Comparison of ENCODE assay signal across 8 cellular contexts in the genomic region with DNA sequence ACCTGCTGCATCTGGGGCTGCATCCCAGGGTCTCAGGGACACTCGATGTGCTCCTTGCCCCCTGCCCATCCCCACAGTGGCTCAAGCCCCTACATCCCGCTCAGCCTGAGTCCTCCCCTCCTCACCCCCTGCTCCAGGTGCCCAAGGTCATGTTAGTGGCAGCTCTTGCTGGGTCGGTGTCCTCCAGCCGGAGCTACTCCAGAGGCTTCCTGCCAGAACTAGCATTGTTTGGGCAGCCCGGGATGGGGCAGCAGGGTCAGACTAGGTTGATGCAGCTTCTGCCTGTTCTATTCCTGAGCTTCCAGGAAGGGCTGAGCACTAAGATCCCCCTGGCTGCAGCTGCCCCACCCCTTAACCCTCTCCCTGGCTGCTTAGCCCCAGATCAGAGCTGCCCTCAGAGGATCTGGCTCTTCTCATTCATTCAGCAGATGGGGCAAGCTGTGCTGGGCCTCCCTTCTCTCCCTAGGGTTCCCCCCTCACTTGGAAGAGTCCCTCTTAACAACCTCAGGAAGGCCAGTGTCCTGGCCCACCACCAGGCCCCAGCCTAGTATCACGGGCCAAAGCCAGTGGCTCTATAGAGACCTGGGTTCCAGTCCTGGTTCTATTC. TPM values are rescaled to one million over a fixed set of nuclear protein-coding genes. Genes with fewer than 3 reads are reported as not detected.
DNase-seq lines count a peak whose midpoint lies in the region; ATAC-seq, FAIRE-seq and TF ChIP-seq lines count a peak whose summit lies in the region.

No MANE protein-coding gene starts in this region.

- TF ChIP-seq CTCF in HepG2 (CRISPR knock-in tag; IDR thresholded peaks at IDR 0.05) = no peak
- TF ChIP-seq CTCF in transverse colon (IDR thresholded peaks at IDR 0.05) = no peak

- H3K36me3 Mint-ChIP-seq in activated naive CD4-positive, alpha-beta T cell treated with anti-CD3 and anti-CD28 coated beads, Interleukin-2, amount 10 ng/mL, durations not matched to agents 7 days and 5 days = peaks cover 44% of the 10 kb centered on the region
- H3K36me3 Mint-ChIP-seq in activated T-helper 1 cell treated with anti-CD3 and anti-CD28 coated beads, Interleukin-12 subunit alpha, Interleukin-12 subunit beta, Interleukin-2, Interleukin-4 antibody, amounts not matched to agents 30 ng/mL and 10 ng/mL and 1 ng/mL, durations not matched to agents 14 hours and 24 hours and 36 hours (ENCODE audit: low read depth) = peaks cover 9% of the 10 kb centered on the region

- H3K27me3 ChIP-seq in HepG2 (ENCODE audit: control insufficient read depth in 1 of 2, insufficient read depth in 2 of 2, low read length in 2 of 2) (peaks cover 0 to 23% of the 10 kb centered on the region in 2 experiments; a peak in 4 of 5 replicates), transverse colon (no peaks in the 10 kb centered on the region)

- H3K79me2 ChIP-seq in HepG2 (ENCODE audit: insufficient read depth, low read length) = no peaks in the 10 kb centered on the region

- H3K9me3 Mint-ChIP-seq in activated naive CD4-positive, alpha-beta T cell treated with anti-CD3 and anti-CD28 coated beads, Interleukin-2, amount 10 ng/mL, durations not matched to agents 7 days and 5 days = peaks cover 11% of the 10 kb centered on the region
- peaks cover 19% of the 10 kb centered on the region for H3K9me3 Mint-ChIP-seq in activated T-helper 1 cell treated with anti-CD3 and anti-CD28 coated beads, Interleukin-12 subunit alpha, Interleukin-12 subunit beta, Interleukin-2, Interleukin-4 antibody, amounts not matched to agents 30 ng/mL and 10 ng/mL and 1 ng/mL, durations not matched to agents 14 hours and 24 hours and 36 hours

- peak overlapping the region; percentile 42 for H3K4me2 ChIP-seq in HepG2 (ENCODE audit: low read depth, low read length)

- H3K27ac Mint-ChIP-seq in activated naive CD4-positive, alpha-beta T cell treated with anti-CD3 and anti-CD28 coated beads, Interleukin-2, amount 10 ng/mL, durations not matched to agents 7 days and 5 days = peak overlapping the region; percentile 75
- H3K27ac Mint-ChIP-seq in activated T-helper 1 cell treated with anti-CD3 and anti-CD28 coated beads, Interleukin-12 subunit alpha, Interleukin-12 subunit beta, Interleukin-2, Interleukin-4 antibody, amounts not matched to agents 30 ng/mL and 10 ng/mL and 1 ng/mL, durations not matched to agents 14 hours and 24 hours and 36 hours = peak overlapping the region; percentile 78

- FAIRE-seq in HepG2 (lab: Jason Lieb, UNC) = no peak

- H3K4me3 Mint-ChIP-seq in activated naive CD4-positive, alpha-beta T cell treated with anti-CD3 and anti-CD28 coated beads, Interleukin-2, amount 10 ng/mL, durations not matched to agents 7 days and 5 days = peak overlapping the region; percentile 93
- H3K4me3 Mint-ChIP-seq in activated T-helper 1 cell treated with anti-CD3 and anti-CD28 coated beads, Interleukin-12 subunit alpha, Interleukin-12 subunit beta, Interleukin-2, Interleukin-4 antibody, amounts not matched to agents 30 ng/mL and 10 ng/mL and 1 ng/mL, durations not matched to agents 14 hours and 24 hours and 36 hours = peak overlapping the region; percentile 85

- TF ChIP-seq EP300 in HepG2 (IDR thresholded peaks at IDR 0.05; ENCODE audit: low read depth in 2 of 2, low read length in 2 of 2) (no peak), HepG2 (CRISPR knock-in tag; IDR thresholded peaks at IDR 0.05; ENCODE audit: borderline replicate concordance) (no peak), transverse colon (IDR thresholded peaks at IDR 0.05; ENCODE audit: low read depth) (no peak)

- H3K4me1 ChIP-seq in HepG2 (ENCODE audit: insufficient read depth, low read length) = peaks cover 97% of the 10 kb centered on the region
- peaks cover 18 to 45% (median 27%) of the 10 kb centered on the region in 4 donors for H3K4me1 ChIP-seq in transverse colon

- WGBS in HepG2 (ENCODE audit: low lambda C conversion rate) = 12% methylated on average over 5 of the region's 6 CpGs
- 25% methylated on average over 6 of the region's 6 CpGs; no CpG with 5 or more reads in 1 of the 2 donors for WGBS in transverse colon (ENCODE audit: low coverage in 1 of 2), 2 donors

- H3K9me3 ChIP-seq in HepG2 (ENCODE audit: low read length) (no peaks in the 10 kb centered on the region), transverse colon (no peaks in the 10 kb centered on the region)

- no peaks in the 10 kb centered on the region for H4K20me1 ChIP-seq in HepG2 (ENCODE audit: insufficient read depth, low read length)

- BruUV-seq in HepG2 (replicated peaks; lab: Mats Ljungman, UMichigan) = no TSS peak

- POLR2A ChIA-PET in HepG2 (lab: Yijun Ruan, JAX) = interaction anchor here (1.6 to 6.5 kb wide), 2 partner anchors 8 to 20 kb away, joined by 12 to 77 read pairs; no protein-coding TSS in a partner anchor

- H3K36me3 ChIP-seq in HepG2 (replicated peaks in 1 of 2; ENCODE audit: control insufficient read depth in 1 of 2, insufficient read depth in 2 of 2, low read length in 2 of 2) = no peaks in the 10 kb centered on the region
- no peaks in the 10 kb centered on the region for H3K36me3 ChIP-seq in transverse colon

- intact Hi-C loops in activated T-helper 1 cell treated with anti-CD3 and anti-CD28 coated beads, Interleukin-12 subunit alpha, Interleukin-12 subunit beta, Interleukin-2, Interleukin-4 antibody, amounts not matched to agents 30 ng/mL and 10 ng/mL and 1 ng/mL, durations not matched to agents 14 hours and 24 hours and 36 hours (cut with micrococcal nuclease) = loop anchor here (5.0 to 10.0 kb wide), 2 partner anchors 226 to 824 kb away; a partner anchor contains a TSS
- intact Hi-C loops in HepG2 (cut with micrococcal nuclease; ENCODE audit: unreplicated experiment) (no loop called here), transverse colon (cut with DNase I; ENCODE audit: low total_unique reads) (no loop called here)

- TF ChIP-seq POLR2A in HepG2 (IDR thresholded peaks at IDR 0.05; ENCODE audit: insufficient read depth in 1 of 2, low read depth in 2 of 2, low read length in 2 of 2) (no peak), transverse colon (IDR thresholded peaks at IDR 0.05) (no peak)

- H3K4me3 ChIP-seq in HepG2 (replicated peaks in 1 of 3; ENCODE audit: insufficient read depth in 1 of 3, low read depth in 2 of 3, low read length in 3 of 3) (peak overlapping the region in 1 of 3 experiments; percentile 25; a peak in 1 of 6 replicates), transverse colon (peak overlapping the region in 3 of 4 donors; percentile 34 to 57 (median 42))

- H3K4me1 Mint-ChIP-seq in activated naive CD4-positive, alpha-beta T cell treated with anti-CD3 and anti-CD28 coated beads, Interleukin-2, amount 10 ng/mL, durations not matched to agents 7 days and 5 days = peaks cover 85% of the 10 kb centered on the region
- H3K4me1 Mint-ChIP-seq in activated T-helper 1 cell treated with anti-CD3 and anti-CD28 coated beads, Interleukin-12 subunit alpha, Interleukin-12 subunit beta, Interleukin-2, Interleukin-4 antibody, amounts not matched to agents 30 ng/mL and 10 ng/mL and 1 ng/mL, durations not matched to agents 14 hours and 24 hours and 36 hours (ENCODE audit: low read depth) = peaks cover 67% of the 10 kb centered on the region

- DNase-seq in activated naive CD4-positive, alpha-beta T cell treated with anti-CD3 and anti-CD28 coated beads, Interleukin-2, amount 10 ng/mL, durations not matched to agents 7 days and 5 days = no peak
- no peak for DNase-seq in activated naive CD4-positive, alpha-beta T cell treated with anti-CD3 and anti-CD28 coated beads, Interleukin-2, amount 50 U/mL, for 16 hours
- no peak for DNase-seq in activated T-helper 1 cell treated with anti-CD3 and anti-CD28 coated beads, Interleukin-12 subunit alpha, Interleukin-12 subunit beta, Interleukin-2, Interleukin-4 antibody, amounts not matched to agents 30 ng/mL and 10 ng/mL and 1 ng/mL, durations not matched to agents 14 hours and 24 hours and 36 hours (ENCODE audit: low spot score)
- DNase-seq in HepG2 (ENCODE audit: low spot score) (no peak), transverse colon (no peak), middle frontal gyrus (ENCODE audit: extremely low spot score, low spot score) (no peak), kidney tubule cell (ENCODE audit: low spot score) (no peak)

- no peak overlapping the region for H3K9ac ChIP-seq in HepG2 (ENCODE audit: insufficient read depth, low read depth, low read length)

- TF ChIP-seq RAD21 in HepG2 (CRISPR knock-in tag; IDR thresholded peaks at IDR 0.05) = no peak

- in situ Hi-C loops in HepG2 (cut with HindIII; ENCODE audit: extremely low pct_ligation_motif_present, low pct_unique_long_range_greater_than_20kb) = loop anchor here (25.0 kb wide), 1 partner anchor 821 kb away; a partner anchor contains a TSS
- in situ Hi-C loops in transverse colon (cut with MboI; ENCODE audit: low pct_ligation_motif_present in 1 of 4, low pct_unique_long_range_greater_than_20kb in 1 of 4, low sequenced_read_pairs in 3 of 4) = no loop called here

- no peaks in the 10 kb centered on the region for H3K27me3 Mint-ChIP-seq in activated naive CD4-positive, alpha-beta T cell treated with anti-CD3 and anti-CD28 coated beads, Interleukin-2, amount 10 ng/mL, durations not matched to agents 7 days and 5 days
- H3K27me3 Mint-ChIP-seq in activated T-helper 1 cell treated with anti-CD3 and anti-CD28 coated beads, Interleukin-12 subunit alpha, Interleukin-12 subunit beta, Interleukin-2, Interleukin-4 antibody, amounts not matched to agents 30 ng/mL and 10 ng/mL and 1 ng/mL, durations not matched to agents 14 hours and 24 hours and 36 hours (ENCODE audit: insufficient read depth) = no peaks in the 10 kb centered on the region

- H3K27ac ChIP-seq in HepG2 (ENCODE audit: extremely low read length, insufficient read depth, low read length) (no peak overlapping the region), transverse colon (peak overlapping the region; percentile 67 to 84 (median 77))

- CTCF ChIA-PET in activated naive CD4-positive, alpha-beta T cell treated with anti-CD3 and anti-CD28 coated beads, Interleukin-2, amount 10 ng/mL, durations not matched to agents 7 days and 5 days (lab: Charles Lee) = interaction anchor here (0.7 to 8.1 kb wide), 5 partner anchors 12 to 48 kb away, joined by 3 to 75 read pairs (median 13); no protein-coding TSS in a partner anchor
- CTCF ChIA-PET in HepG2 (lab: Yijun Ruan, JAX; ENCODE audit: low intra/inter-chr PET ratio, low total read pairs) = no interaction called here

- ATAC-seq in HepG2 (peak; percentile 6; the same call in 2 of the 3 replicates), GM19397 (IDR thresholded peaks at IDR 0.05; ENCODE audit: unreplicated experiment) (no peak)

- H2AFZ ChIP-seq in HepG2 (ENCODE audit: low read length) = no peak overlapping the region

RNA-seq across cellular contexts. Expression of a gene that starts 0.7 kb away (rescaled TPM):
- 37.8 and 41.3 TPM in 2 replicates for total RNA-seq in activated T-helper 1 cell treated with anti-CD3 and anti-CD28 coated beads, Interleukin-12 subunit alpha, Interleukin-12 subunit beta, Interleukin-2, Interleukin-4 antibody, amounts not matched to agents 30 ng/mL and 10 ng/mL and 1 ng/mL, durations not matched to agents 14 hours and 24 hours and 36 hours
- total RNA-seq in HepG2 (2016; rRNA removed; fragmentation: Illumina TruSeq; extraction: Trizol) (10.7 and 11.1 TPM in 2 replicates), transverse colon (10 to 100 TPM; 16.5 to 49.6 (median 24.4) TPM)
- 15.3 and 15.8 TPM in 2 replicates for total RNA-seq in HepG2 (2016; cell fraction: cytosol; rRNA removed; fragmentation: Illumina TruSeq; extraction: Trizol; ENCODE audit: low read depth)
- 7.2 and 12.8 TPM in 2 replicates for total RNA-seq in HepG2 (2016; cell fraction: insoluble cytoplasmic fraction; rRNA removed; fragmentation: Illumina TruSeq; extraction: Trizol)
- 15.5 and 16.6 TPM in 2 replicates for total RNA-seq in HepG2 (2016; cell fraction: membrane; rRNA removed; fragmentation: Illumina TruSeq; extraction: Trizol)
- 7.6 and 9.6 TPM in 2 replicates for total RNA-seq in HepG2 (2016; cell fraction: nucleus; rRNA removed; fragmentation: Illumina TruSeq; extraction: Trizol)
- polyA plus RNA-seq in HepG2 (2011; rRNA removed) = 17.2 and 27.9 TPM in 2 replicates
- polyA plus RNA-seq in HepG2 (2011; cell fraction: cytosol; rRNA removed) = 20.3 and 35.1 TPM in 2 replicates
- polyA plus RNA-seq in HepG2 (2011; cell fraction: nucleus; rRNA removed) = 48.0 and 49.7 TPM in 2 replicates
- polyA plus RNA-seq in HepG2 (2012) = 9.3 and 16.2 TPM in 2 replicates
- polyA plus RNA-seq in HepG2 (2016; cell fraction: cytosol; fragmentation: Illumina TruSeq; extraction: Trizol; ENCODE audit: low read depth) = 11.0 and 13.5 TPM in 2 replicates
- polyA plus RNA-seq in HepG2 (2016; cell fraction: insoluble cytoplasmic fraction; fragmentation: Illumina TruSeq; extraction: Trizol; ENCODE audit: low read depth) = 14.8 and 16.5 TPM in 2 replicates
- polyA plus RNA-seq in HepG2 (2016; cell fraction: membrane; fragmentation: Illumina TruSeq; extraction: Trizol; ENCODE audit: low read depth) = 11.0 and 11.4 TPM in 2 replicates
- 19.6 TPM in 2 replicates for polyA plus RNA-seq in HepG2 (2016; cell fraction: nucleus; fragmentation: Illumina TruSeq; extraction: Trizol; ENCODE audit: insufficient read depth, low read depth)
- 0.82 and 20.7 TPM in 2 replicates for polyA minus RNA-seq in HepG2 (2011; rRNA and poly(A)+ RNA removed; ENCODE audit: low replicate concordance)
- polyA minus RNA-seq in HepG2 (2011; cell fraction: cytosol; rRNA and poly(A)+ RNA removed) = 7.2 and 9.7 TPM in 2 replicates
- 10.6 and 12.8 TPM in 2 replicates for polyA minus RNA-seq in HepG2 (2011; cell fraction: nucleus; rRNA and poly(A)+ RNA removed)

RNA-seq across cellular contexts. Expression of a gene that starts 7.0 kb away (rescaled TPM):
- total RNA-seq in activated T-helper 1 cell treated with anti-CD3 and anti-CD28 coated beads, Interleukin-12 subunit alpha, Interleukin-12 subunit beta, Interleukin-2, Interleukin-4 antibody, amounts not matched to agents 30 ng/mL and 10 ng/mL and 1 ng/mL, durations not matched to agents 14 hours and 24 hours and 36 hours = 108 and 118 TPM in 2 replicates
- total RNA-seq in HepG2 (2016; rRNA removed; fragmentation: Illumina TruSeq; extraction: Trizol) (94.5 and 191 TPM in 2 replicates), transverse colon (100 to 1,000 TPM; 236 to 322 (median 293) TPM)
- 72.5 and 74.4 TPM in 2 replicates for total RNA-seq in HepG2 (2016; cell fraction: cytosol; rRNA removed; fragmentation: Illumina TruSeq; extraction: Trizol; ENCODE audit: low read depth)
- 86.8 and 210 TPM in 2 replicates for total RNA-seq in HepG2 (2016; cell fraction: insoluble cytoplasmic fraction; rRNA removed; fragmentation: Illumina TruSeq; extraction: Trizol)
- total RNA-seq in HepG2 (2016; cell fraction: membrane; rRNA removed; fragmentation: Illumina TruSeq; extraction: Trizol) = 109 and 128 TPM in 2 replicates
- 152 and 179 TPM in 2 replicates for total RNA-seq in HepG2 (2016; cell fraction: nucleus; rRNA removed; fragmentation: Illumina TruSeq; extraction: Trizol)
- polyA plus RNA-seq in HepG2 (2011; rRNA removed) = 193 and 197 TPM in 2 replicates
- polyA plus RNA-seq in HepG2 (2011; cell fraction: cytosol; rRNA removed) = 220 and 352 TPM in 2 replicates
- polyA plus RNA-seq in HepG2 (2011; cell fraction: nucleus; rRNA removed) = 256 and 281 TPM in 2 replicates
- 71.8 and 108 TPM in 2 replicates for polyA plus RNA-seq in HepG2 (2012)
- 82.2 and 93.0 TPM in 2 replicates for polyA plus RNA-seq in HepG2 (2016; cell fraction: cytosol; fragmentation: Illumina TruSeq; extraction: Trizol; ENCODE audit: low read depth)
- 90.8 and 112 TPM in 2 replicates for polyA plus RNA-seq in HepG2 (2016; cell fraction: insoluble cytoplasmic fraction; fragmentation: Illumina TruSeq; extraction: Trizol; ENCODE audit: low read depth)
- polyA plus RNA-seq in HepG2 (2016; cell fraction: membrane; fragmentation: Illumina TruSeq; extraction: Trizol; ENCODE audit: low read depth) = 103 and 135 TPM in 2 replicates
- 241 and 283 TPM in 2 replicates for polyA plus RNA-seq in HepG2 (2016; cell fraction: nucleus; fragmentation: Illumina TruSeq; extraction: Trizol; ENCODE audit: insufficient read depth, low read depth)
- 353 and 575 TPM in 2 replicates for polyA minus RNA-seq in HepG2 (2011; rRNA and poly(A)+ RNA removed; ENCODE audit: low replicate concordance)
- 147 and 182 TPM in 2 replicates for polyA minus RNA-seq in HepG2 (2011; cell fraction: cytosol; rRNA and poly(A)+ RNA removed)
- 87.0 and 96.2 TPM in 2 replicates for polyA minus RNA-seq in HepG2 (2011; cell fraction: nucleus; rRNA and poly(A)+ RNA removed)

RNA-seq across cellular contexts. Expression of a gene that starts 25.8 kb away (rescaled TPM):
- 0.26 TPM in 1 of 2 replicates, not detected in the other for total RNA-seq in activated T-helper 1 cell treated with anti-CD3 and anti-CD28 coated beads, Interleukin-12 subunit alpha, Interleukin-12 subunit beta, Interleukin-2, Interleukin-4 antibody, amounts not matched to agents 30 ng/mL and 10 ng/mL and 1 ng/mL, durations not matched to agents 14 hours and 24 hours and 36 hours
- total RNA-seq in HepG2 (2016; rRNA removed; fragmentation: Illumina TruSeq; extraction: Trizol) = 0.20 TPM in 1 of 2 replicates, not detected in the other
- total RNA-seq in HepG2 (2016; cell fraction: cytosol; rRNA removed; fragmentation: Illumina TruSeq; extraction: Trizol; ENCODE audit: low read depth) = not detected in 2 replicates
- not detected in 2 replicates for total RNA-seq in HepG2 (2016; cell fraction: insoluble cytoplasmic fraction; rRNA removed; fragmentation: Illumina TruSeq; extraction: Trizol)
- total RNA-seq in HepG2 (2016; cell fraction: membrane; rRNA removed; fragmentation: Illumina TruSeq; extraction: Trizol) = not detected in 2 replicates
- total RNA-seq in HepG2 (2016; cell fraction: nucleus; rRNA removed; fragmentation: Illumina TruSeq; extraction: Trizol) = not detected in 2 replicates
- 0.03 TPM in 2 replicates for polyA plus RNA-seq in HepG2 (2011; rRNA removed)
- 0.03 TPM in 1 of 2 replicates, not detected in the other for polyA plus RNA-seq in HepG2 (2011; cell fraction: cytosol; rRNA removed)
- 0.21 and 0.24 TPM in 2 replicates for polyA plus RNA-seq in HepG2 (2011; cell fraction: nucleus; rRNA removed)
- not detected in 2 replicates for polyA plus RNA-seq in HepG2 (2012)
- polyA plus RNA-seq in HepG2 (2016; cell fraction: cytosol; fragmentation: Illumina TruSeq; extraction: Trizol; ENCODE audit: low read depth) = not detected in 2 replicates
- not detected in 2 replicates for polyA plus RNA-seq in HepG2 (2016; cell fraction: insoluble cytoplasmic fraction; fragmentation: Illumina TruSeq; extraction: Trizol; ENCODE audit: low read depth)
- polyA plus RNA-seq in HepG2 (2016; cell fraction: membrane; fragmentation: Illumina TruSeq; extraction: Trizol; ENCODE audit: low read depth) = not detected in 2 replicates
- not detected in 2 replicates for polyA plus RNA-seq in HepG2 (2016; cell fraction: nucleus; fragmentation: Illumina TruSeq; extraction: Trizol; ENCODE audit: insufficient read depth, low read depth)
- not detected in 2 replicates for polyA minus RNA-seq in HepG2 (2011; rRNA and poly(A)+ RNA removed; ENCODE audit: low replicate concordance)
- polyA minus RNA-seq in HepG2 (2011; cell fraction: cytosol; rRNA and poly(A)+ RNA removed) = 1.4 TPM in 1 of 2 replicates, not detected in the other
- not detected in 2 replicates for polyA minus RNA-seq in HepG2 (2011; cell fraction: nucleus; rRNA and poly(A)+ RNA removed)
- under 1 TPM in 1 of 4 donors, not detected in 3; 0.55 TPM for total RNA-seq in transverse colon

RNA-seq across cellular contexts. Expression of a gene that starts 42.0 kb away (rescaled TPM):
- total RNA-seq in activated T-helper 1 cell treated with anti-CD3 and anti-CD28 coated beads, Interleukin-12 subunit alpha, Interleukin-12 subunit beta, Interleukin-2, Interleukin-4 antibody, amounts not matched to agents 30 ng/mL and 10 ng/mL and 1 ng/mL, durations not matched to agents 14 hours and 24 hours and 36 hours = not detected in 2 replicates
- total RNA-seq in HepG2 (2016; rRNA removed; fragmentation: Illumina TruSeq; extraction: Trizol) = not detected in 2 replicates
- not detected in 2 replicates for total RNA-seq in HepG2 (2016; cell fraction: cytosol; rRNA removed; fragmentation: Illumina TruSeq; extraction: Trizol; ENCODE audit: low read depth)
- total RNA-seq in HepG2 (2016; cell fraction: insoluble cytoplasmic fraction; rRNA removed; fragmentation: Illumina TruSeq; extraction: Trizol) = not detected in 2 replicates
- not detected in 2 replicates for total RNA-seq in HepG2 (2016; cell fraction: membrane; rRNA removed; fragmentation: Illumina TruSeq; extraction: Trizol)
- not detected in 2 replicates for total RNA-seq in HepG2 (2016; cell fraction: nucleus; rRNA removed; fragmentation: Illumina TruSeq; extraction: Trizol)
- polyA plus RNA-seq in HepG2 (2011; rRNA removed) = not detected in 2 replicates
- polyA plus RNA-seq in HepG2 (2011; cell fraction: cytosol; rRNA removed) = not detected in 2 replicates
- not detected in 2 replicates for polyA plus RNA-seq in HepG2 (2011; cell fraction: nucleus; rRNA removed)
- polyA plus RNA-seq in HepG2 (2012) = not detected in 2 replicates
- polyA plus RNA-seq in HepG2 (2016; cell fraction: cytosol; fragmentation: Illumina TruSeq; extraction: Trizol; ENCODE audit: low read depth) = not detected in 2 replicates
- polyA plus RNA-seq in HepG2 (2016; cell fraction: insoluble cytoplasmic fraction; fragmentation: Illumina TruSeq; extraction: Trizol; ENCODE audit: low read depth) = not detected in 2 replicates
- not detected in 2 replicates for polyA plus RNA-seq in HepG2 (2016; cell fraction: membrane; fragmentation: Illumina TruSeq; extraction: Trizol; ENCODE audit: low read depth)
- not detected in 2 replicates for polyA plus RNA-seq in HepG2 (2016; cell fraction: nucleus; fragmentation: Illumina TruSeq; extraction: Trizol; ENCODE audit: insufficient read depth, low read depth)
- not detected in 2 replicates for polyA minus RNA-seq in HepG2 (2011; rRNA and poly(A)+ RNA removed; ENCODE audit: low replicate concordance)
- not detected in 2 replicates for polyA minus RNA-seq in HepG2 (2011; cell fraction: cytosol; rRNA and poly(A)+ RNA removed)
- polyA minus RNA-seq in HepG2 (2011; cell fraction: nucleus; rRNA and poly(A)+ RNA removed) = not detected in 2 replicates
- not detected for total RNA-seq in transverse colon

RNA-seq across cellular contexts. Expression of a gene that starts 46.7 kb away (rescaled TPM):
- total RNA-seq in activated T-helper 1 cell treated with anti-CD3 and anti-CD28 coated beads, Interleukin-12 subunit alpha, Interleukin-12 subunit beta, Interleukin-2, Interleukin-4 antibody, amounts not matched to agents 30 ng/mL and 10 ng/mL and 1 ng/mL, durations not matched to agents 14 hours and 24 hours and 36 hours = 9.6 and 11.8 TPM in 2 replicates
- total RNA-seq in HepG2 (2016; rRNA removed; fragmentation: Illumina TruSeq; extraction: Trizol) = 9.9 and 12.8 TPM in 2 replicates
- total RNA-seq in HepG2 (2016; cell fraction: cytosol; rRNA removed; fragmentation: Illumina TruSeq; extraction: Trizol; ENCODE audit: low read depth) = 6.1 and 6.8 TPM in 2 replicates
- total RNA-seq in HepG2 (2016; cell fraction: insoluble cytoplasmic fraction; rRNA removed; fragmentation: Illumina TruSeq; extraction: Trizol) = 11.7 and 11.8 TPM in 2 replicates
- 6.6 TPM in 2 replicates for total RNA-seq in HepG2 (2016; cell fraction: membrane; rRNA removed; fragmentation: Illumina TruSeq; extraction: Trizol)
- total RNA-seq in HepG2 (2016; cell fraction: nucleus; rRNA removed; fragmentation: Illumina TruSeq; extraction: Trizol) = 10.4 and 14.3 TPM in 2 replicates
- 10.5 and 11.2 TPM in 2 replicates for polyA plus RNA-seq in HepG2 (2011; rRNA removed)
- 6.0 and 15.2 TPM in 2 replicates for polyA plus RNA-seq in HepG2 (2011; cell fraction: cytosol; rRNA removed)
- polyA plus RNA-seq in HepG2 (2011; cell fraction: nucleus; rRNA removed) = 68.6 and 87.5 TPM in 2 replicates
- 4.6 and 6.6 TPM in 2 replicates for polyA plus RNA-seq in HepG2 (2012)
- 4.5 and 5.4 TPM in 2 replicates for polyA plus RNA-seq in HepG2 (2016; cell fraction: cytosol; fragmentation: Illumina TruSeq; extraction: Trizol; ENCODE audit: low read depth)
- 8.2 and 10.7 TPM in 2 replicates for polyA plus RNA-seq in HepG2 (2016; cell fraction: insoluble cytoplasmic fraction; fragmentation: Illumina TruSeq; extraction: Trizol; ENCODE audit: low read depth)
- polyA plus RNA-seq in HepG2 (2016; cell fraction: membrane; fragmentation: Illumina TruSeq; extraction: Trizol; ENCODE audit: low read depth) = 5.8 and 5.9 TPM in 2 replicates
- polyA plus RNA-seq in HepG2 (2016; cell fraction: nucleus; fragmentation: Illumina TruSeq; extraction: Trizol; ENCODE audit: insufficient read depth, low read depth) = 28.9 and 39.4 TPM in 2 replicates
- 8.1 and 15.6 TPM in 2 replicates for polyA minus RNA-seq in HepG2 (2011; rRNA and poly(A)+ RNA removed; ENCODE audit: low replicate concordance)
- 4.1 and 5.1 TPM in 2 replicates for polyA minus RNA-seq in HepG2 (2011; cell fraction: cytosol; rRNA and poly(A)+ RNA removed)
- 8.7 and 9.7 TPM in 2 replicates for polyA minus RNA-seq in HepG2 (2011; cell fraction: nucleus; rRNA and poly(A)+ RNA removed)
- total RNA-seq in transverse colon = 100 to 1,000 TPM in 1 of 4 donors, 10 to 100 TPM in 3; 10.8 to 257 (median 21.7) TPM
